In the genomic region with DNA sequence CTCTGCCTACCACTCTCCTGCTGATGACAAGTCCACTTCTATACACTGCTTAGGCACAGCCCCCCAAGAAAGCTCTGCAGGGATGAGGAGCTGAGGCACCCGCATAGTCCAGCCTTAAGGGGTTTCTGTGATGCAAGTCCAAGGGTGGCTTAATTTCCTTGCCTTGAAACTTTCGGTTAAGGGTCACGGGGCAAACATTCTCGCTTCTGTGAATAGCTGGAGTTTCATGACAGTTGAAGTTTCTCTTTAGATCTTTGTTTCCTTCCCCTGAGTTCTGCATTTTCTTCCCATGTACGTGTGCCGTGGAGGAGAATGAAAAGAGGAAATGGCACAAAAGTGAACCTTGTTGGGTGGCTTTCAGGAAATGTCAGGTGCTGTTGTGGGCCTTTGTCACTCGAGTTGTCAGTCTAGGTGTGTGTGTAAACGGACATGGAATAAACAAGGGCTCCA, we compare ENCODE assay signal across 8 cellular contexts. TPM values are rescaled to one million over a fixed set of nuclear protein-coding genes. Genes with fewer than 3 reads are reported as not detected.
DNase-seq lines count a peak whose midpoint lies in the region; ATAC-seq and TF ChIP-seq lines count a peak whose summit lies in the region.

No MANE protein-coding gene starts in this region.

- no peaks in the 10 kb centered on the region for H3K27me3 ChIP-seq in prostate gland (replicated peaks; ENCODE audit: insufficient read depth)

- no peak for TF ChIP-seq POLR2A in prostate gland (IDR thresholded peaks at IDR 0.05)

- H3K27ac ChIP-seq in prostate gland, result peak overlapping the region; percentile 79 to 86

- peaks cover 1% of the 10 kb centered on the region for H3K27me3 Mint-ChIP-seq in activated CD4-positive, alpha-beta T cell treated with anti-CD3 and anti-CD28 coated beads, Interleukin-2, amount 10 ng/mL, durations not matched to agents 7 days and 5 days

- H3K27ac Mint-ChIP-seq in activated CD4-positive, alpha-beta T cell treated with anti-CD3 and anti-CD28 coated beads, Interleukin-2, amount 10 ng/mL, durations not matched to agents 7 days and 5 days, result peak overlapping the region; percentile 58

- H3K4me3 Mint-ChIP-seq in activated CD4-positive, alpha-beta T cell treated with anti-CD3 and anti-CD28 coated beads, Interleukin-2, amount 10 ng/mL, durations not matched to agents 7 days and 5 days, result no peak overlapping the region

- CTCF ChIA-PET in activated CD4-positive, alpha-beta T cell treated with anti-CD3 and anti-CD28 coated beads, Interleukin-2, amount 10 ng/mL, durations not matched to agents 7 days and 5 days (lab: Charles Lee), result interaction anchor here (0.7 to 1.1 kb wide), 2 partner anchors 9 to 11 kb away, joined by 3 to 4 read pairs; no protein-coding TSS in a partner anchor

- WGBS in prostate gland, result 66% methylated on average over 8 of the region's 8 CpGs

- peak; percentile 65 for ATAC-seq in HG02884 (IDR thresholded peaks at IDR 0.05; ENCODE audit: unreplicated experiment)

- no peaks in the 10 kb centered on the region for H3K9me3 Mint-ChIP-seq in activated CD4-positive, alpha-beta T cell treated with anti-CD3 and anti-CD28 coated beads, Interleukin-2, amount 10 ng/mL, durations not matched to agents 7 days and 5 days

- intact Hi-C loops in prostate gland (cut with DNase I), result no loop called here

- POLR2A ChIA-PET in activated CD4-positive, alpha-beta T cell treated with anti-CD3 and anti-CD28 coated beads, Interleukin-2, amount 10 ng/mL, durations not matched to agents 7 days and 5 days (lab: Charles Lee), result interaction anchor here (0.6 kb wide), 1 partner anchor 102 kb away, joined by 5 read pairs; no protein-coding TSS in a partner anchor

- H3K9me3 ChIP-seq in prostate gland, result no peaks in the 10 kb centered on the region

- no peaks in the 10 kb centered on the region for H3K36me3 Mint-ChIP-seq in activated CD4-positive, alpha-beta T cell treated with anti-CD3 and anti-CD28 coated beads, Interleukin-2, amount 10 ng/mL, durations not matched to agents 7 days and 5 days (ENCODE audit: low read depth)

- H3K36me3 ChIP-seq in prostate gland, result no peaks in the 10 kb centered on the region

- DNase-seq in activated CD4-positive, alpha-beta T cell treated with anti-CD3 and anti-CD28 coated beads, Interleukin-2, amount 10 ng/mL, durations not matched to agents 7 days and 5 days, result no peak
- DNase-seq in activated CD4-positive, alpha-beta T cell treated with anti-CD3 and anti-CD28 coated beads for 48 hours, result no peak
- peak; percentile 95 for DNase-seq in RPMI8226
- DNase-seq in prostate gland (ENCODE audit: low spot score), result no peak
- DNase-seq in HUDEP-2 (lab: John Stamatoyannopoulos, UW; ENCODE audit: unreplicated experiment in 76 of 76), result no peak
- no peak for DNase-seq in DMS79 (lab: John Stamatoyannopoulos, UW)
- no peak for DNase-seq in activated CD8-positive, alpha-beta memory T cell treated with anti-CD3 and anti-CD28 coated beads, Interleukin-2, amount 50 U/mL, for 4 hours

- H3K4me3 ChIP-seq in prostate gland, result no peak overlapping the region

- TF ChIP-seq CTCF in prostate gland (IDR thresholded peaks at IDR 0.05), result no peak

- peaks cover 8% of the 10 kb centered on the region for H3K4me1 ChIP-seq in prostate gland (replicated peaks)

- H3K4me1 Mint-ChIP-seq in activated CD4-positive, alpha-beta T cell treated with anti-CD3 and anti-CD28 coated beads, Interleukin-2, amount 10 ng/mL, durations not matched to agents 7 days and 5 days, result peaks cover 20% of the 10 kb centered on the region

RNA-seq across cellular contexts. Expression of a gene that starts 7.0 kb away (rescaled TPM):
- 1 to 10 TPM; 6.1 to 6.2 TPM for total RNA-seq in activated CD4-positive, alpha-beta T cell treated with anti-CD3 and anti-CD28 coated beads, Interleukin-2, amount 10 ng/mL, durations not matched to agents 7 days and 5 days
- total RNA-seq in prostate gland, result 10 to 100 TPM; 27.4 to 88.9 TPM
